ENCODE assay signal across 11 cellular contexts in the genomic region with DNA sequence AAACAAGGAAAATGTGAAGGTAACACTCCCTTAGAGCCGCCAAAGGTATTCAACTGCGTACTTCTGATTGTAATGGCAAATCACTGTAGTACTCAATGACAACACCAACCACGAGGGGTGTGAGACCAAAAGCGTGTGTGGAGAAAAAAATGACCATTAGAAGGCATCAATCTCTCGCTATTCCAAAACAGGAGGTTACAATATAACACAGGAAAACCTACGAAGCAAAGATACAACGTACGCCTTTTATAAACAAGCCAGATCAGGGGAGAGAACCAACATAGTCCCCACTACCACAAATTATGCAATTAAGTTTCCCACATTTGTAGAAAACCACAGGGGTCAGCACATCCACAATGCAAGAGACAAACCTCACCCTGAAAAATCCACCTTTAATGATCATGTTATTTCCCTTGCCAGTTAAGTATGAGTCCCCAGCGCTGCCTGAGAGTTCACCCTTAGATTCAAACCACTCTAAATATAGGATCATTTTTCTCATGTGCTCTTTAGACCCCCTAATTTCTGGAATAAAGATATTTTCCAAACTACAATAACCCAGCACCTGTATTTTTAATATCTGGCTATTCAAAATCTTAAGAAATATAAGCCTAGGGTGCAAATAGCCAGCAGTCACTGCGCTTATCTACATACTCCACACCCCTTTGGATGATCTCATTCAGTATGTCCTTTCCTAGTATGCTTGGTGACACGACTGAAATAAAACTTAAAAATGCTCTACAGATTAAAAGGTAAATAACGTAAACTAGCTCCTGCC. TPM values are rescaled to one million over a fixed set of nuclear protein-coding genes. Genes with fewer than 3 reads are reported as not detected.
DNase-seq lines count a peak whose midpoint lies in the region; ATAC-seq, FAIRE-seq and TF ChIP-seq lines count a peak whose summit lies in the region.
"Had no signal": no experiment of that assay in that cellular context is flagged by ENCODE, and none has a peak within 500 bp of the region (broad histone marks: within the 10 kb centered on the region; RNA-seq: fewer than 3 reads in every experiment).

No MANE protein-coding gene starts in this region.

- H3K9me3 ChIP-seq in WERI-Rb-1 (ENCODE audit: severe bottlenecking) (peaks cover 6% of the 10 kb centered on the region), mesodermal cell (ENCODE audit: control insufficient read depth, low read length) (no peaks in the 10 kb centered on the region)
- H3K9me3 ChIP-seq: tibial artery had no signal

- no peak for FAIRE-seq in GM12892 (lab: Jason Lieb, UNC)

- H3K27me3 ChIP-seq in WERI-Rb-1 (ENCODE audit: insufficient read depth, low read depth, severe bottlenecking): peaks cover 5% of the 10 kb centered on the region
- H3K27me3 ChIP-seq: tibial artery had no signal

- H3K4me3 ChIP-seq in WERI-Rb-1 (ENCODE audit: low read depth, low read length): no peak overlapping the region
- no peak overlapping the region for H3K4me3 ChIP-seq in mesodermal cell (ENCODE audit: extremely low read depth, insufficient read depth, low read length, poor library complexity, severe bottlenecking)
- H3K4me3 ChIP-seq: tibial artery had no signal

- no peaks in the 10 kb centered on the region for H3K4me1 ChIP-seq in mesodermal cell (ENCODE audit: control insufficient read depth, insufficient read depth, low read length, poor library complexity, severe bottlenecking)
- H3K4me1 ChIP-seq: tibial artery had no signal

- TF ChIP-seq CTCF in WERI-Rb-1 (IDR thresholded peaks at IDR 0.05; ENCODE audit: low read depth, low read length): no peak

- 86 to 88% methylated on average over 6 to 10 of the region's 12 CpGs for WGBS in mesodermal cell (ENCODE audit: insufficient coverage in 2 of 2), 2 experiments

- DNase-seq in GM12892 (ENCODE audit: insufficient read length): no peak
- peak; percentile 56 for DNase-seq in M059J (ENCODE audit: low read depth)
- DNase-seq in WERI-Rb-1: peak; percentile 60
- no peak for DNase-seq in NCI-H2029 treated with DMSO at 0.1 percent for 48 hours (lab: John Stamatoyannopoulos, UW)
- no peak for DNase-seq in activated T-cell treated with anti-CD3 and anti-CD28 coated beads, Interleukin-2, amount 50 U/mL, for 48 hours
- DNase-seq: effector memory CD4-positive, alpha-beta T cell; tibial artery had no signal

- ATAC-seq in GM19463 (IDR thresholded peaks at IDR 0.05; ENCODE audit: unreplicated experiment): no peak
- no peak for ATAC-seq in GM19328 (IDR thresholded peaks at IDR 0.05; ENCODE audit: unreplicated experiment)

- H3K27ac ChIP-seq in WERI-Rb-1 (peak overlapping the region; percentile 86), mesodermal cell (ENCODE audit: low read depth, low read length, severe bottlenecking) (peak overlapping the region; percentile 10)
- H3K27ac ChIP-seq: tibial artery had no signal

- no peaks in the 10 kb centered on the region; the same call in 1 of the 2 replicates for H3K36me3 ChIP-seq in WERI-Rb-1
- H3K36me3 ChIP-seq in mesodermal cell (ENCODE audit: control insufficient read depth, insufficient read depth, low read length): no peaks in the 10 kb centered on the region
- H3K36me3 ChIP-seq: tibial artery had no signal

- TF ChIP-seq POLR2A in GM12892 (IDR thresholded peaks at IDR 0.05; ENCODE audit: low read depth, low read length): peak; percentile 100

RNA-seq across cellular contexts. Expression of a gene that starts 12.4 kb away (rescaled TPM):
- 0.89 TPM for polyA plus RNA-seq in GM12892 (2012; ENCODE audit: missing spikeins)
- total RNA-seq in M059J (2014; rRNA removed; shearing (Covaris generic)): not detected in 2 replicates
- polyA plus RNA-seq in mesodermal cell (2013, experiment 1 of 2): 0.33 TPM
- 0.25 TPM for polyA plus RNA-seq in mesodermal cell (2013, experiment 2 of 2)
- polyA plus RNA-seq: IgD-negative memory B cell had no signal

RNA-seq across cellular contexts. Expression of a gene that starts 13.0 kb away (rescaled TPM):
- 84.1 TPM for polyA plus RNA-seq in GM12892 (2012; ENCODE audit: missing spikeins)
- total RNA-seq in M059J (2014; rRNA removed; shearing (Covaris generic)): 41.6 and 55.2 TPM in 2 replicates
- polyA plus RNA-seq in mesodermal cell (2013, experiment 1 of 2): 22.8 TPM
- 29.3 TPM for polyA plus RNA-seq in mesodermal cell (2013, experiment 2 of 2)

Comparison
In these comparisons a context has a peak if more than half of its experiments do, and no peak if none do; other contexts are left out.
1. DNase-seq: peak in M059J (single experiment) and WERI-Rb-1 (single experiment); none in GM12892 (single experiment), NCI-H2029 treated with DMSO at 0.1 percent for 48 hours (single experiment) and activated T-cell treated with anti-CD3 and anti-CD28 coated beads, Interleukin-2, amount 50 U/mL, for 48 hours (0 of 2).